1 cellular context compared by ENCODE assay signal in genomic region chr1:180249725-180250498, GRCh38.
TF ChIP-seq lines count a peak whose summit lies in the region.

No MANE protein-coding gene starts in this region.

TF ChIP-seq in endothelial cell of umbilical vein, 7 proteins besides CTCF, POLR2A, EP300 and RAD21:
- TF ChIP-seq POLR2AphosphoS5 (IDR thresholded peaks at IDR 0.05; ENCODE audit: insufficient read depth, low read depth, low read length) (no peak), FOS (IDR thresholded peaks at IDR 0.05; ENCODE audit: borderline replicate concordance, insufficient read depth, low read length) (no peak), MYC (IDR thresholded peaks at IDR 0.05; ENCODE audit: low read depth, low read length) (no peak), JUN (IDR thresholded peaks at IDR 0.05; ENCODE audit: borderline replicate concordance, insufficient read depth, insufficient read length, low read depth) (no peak), EZH2 (IDR thresholded peaks at IDR 0.05; ENCODE audit: borderline replicate concordance, low read depth, low read length, severe bottlenecking) (no peak), GATA2 (IDR thresholded peaks at IDR 0.05; ENCODE audit: insufficient read depth, insufficient read length, low read depth, low read length) (no peak)
- TF ChIP-seq, protein P1, sequence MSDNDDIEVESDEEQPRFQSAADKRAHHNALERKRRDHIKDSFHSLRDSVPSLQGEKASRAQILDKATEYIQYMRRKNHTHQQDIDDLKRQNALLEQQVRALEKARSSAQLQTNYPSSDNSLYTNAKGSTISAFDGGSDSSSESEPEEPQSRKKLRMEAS (IDR thresholded peaks at IDR 0.05; ENCODE audit: insufficient read depth, insufficient read length), result no peak
